Comparison of ENCODE assay signal across 9 cellular contexts in the genomic region with DNA sequence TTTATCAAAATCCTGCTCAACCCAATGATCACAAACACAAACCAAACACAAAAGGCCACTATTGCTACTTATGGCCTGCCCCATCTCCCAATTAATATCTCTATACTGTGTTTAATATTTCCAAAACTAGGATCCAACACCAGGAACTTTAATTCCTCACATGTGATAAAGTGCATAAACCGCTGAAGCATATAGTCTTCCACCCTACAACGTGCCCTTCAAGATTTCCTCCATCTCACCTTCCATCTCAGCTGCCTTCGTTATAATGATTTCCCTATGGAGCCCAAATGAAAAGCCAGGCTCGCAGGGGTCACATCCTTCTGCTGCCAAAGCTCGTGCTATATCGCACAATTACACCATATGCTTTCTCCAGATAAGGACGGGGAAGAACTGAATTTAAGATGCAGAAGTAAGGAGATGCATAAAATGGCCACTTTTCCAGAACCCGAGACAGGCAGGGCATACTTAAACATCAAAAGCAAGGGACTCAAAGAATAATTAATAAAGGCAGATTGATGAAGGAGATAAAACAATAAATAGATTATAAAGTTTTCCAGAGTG. TPM values are rescaled to one million over a fixed set of nuclear protein-coding genes. Genes with fewer than 3 reads are reported as not detected.
DNase-seq lines count a peak whose midpoint lies in the region; ATAC-seq and TF ChIP-seq lines count a peak whose summit lies in the region.
"Had no signal": no experiment of that assay in that cellular context is flagged by ENCODE, and none has a peak within 500 bp of the region (broad histone marks: within the 10 kb centered on the region; RNA-seq: fewer than 3 reads in every experiment).

No MANE protein-coding gene starts in this region.

- no peaks in the 10 kb centered on the region for H3K9me3 ChIP-seq in ovary

- no peaks in the 10 kb centered on the region for H3K36me3 ChIP-seq in ovary

- intact Hi-C loops in ovary (cut with DNase I): no loop called here

- TF ChIP-seq EP300 in ovary (IDR thresholded peaks at IDR 0.05): no peak

- H3K27ac Mint-ChIP-seq in endothelial cell (ENCODE audit: unreplicated experiment): peak overlapping the region; percentile 36

- peak overlapping the region; percentile 91 for H3K4me3 Mint-ChIP-seq in endothelial cell (ENCODE audit: unreplicated experiment)

- H3K36me3 Mint-ChIP-seq in endothelial cell (ENCODE audit: low read depth, unreplicated experiment): peaks cover 8% of the 10 kb centered on the region

- DNase-seq in NCI-H1694 (lab: John Stamatoyannopoulos, UW) (peak; percentile 4), NCI-H1694 treated with DMSO at 0.1 percent for 48 hours (lab: John Stamatoyannopoulos, UW) (no peak), NCI-H748 treated with DMSO at 0.1 percent for 48 hours (lab: John Stamatoyannopoulos, UW) (peak; percentile 14), endothelial cell (ENCODE audit: low spot score) (no peak), ovary (no peak), COLO829 (ENCODE audit: low spot score) (no peak), EL (no peak)
- DNase-seq: NCI-H2029 had no signal

- H3K9me3 Mint-ChIP-seq in endothelial cell (ENCODE audit: unreplicated experiment): no peaks in the 10 kb centered on the region

- H3K4me3 ChIP-seq in ovary: peak overlapping the region; percentile 84

- 21 to 28% (median 25%) methylated on average over 8 of the region's 8 CpGs for WGBS in ovary, 3 donors

- peaks cover 5% of the 10 kb centered on the region for H3K4me1 ChIP-seq in ovary (ENCODE audit: insufficient read depth)

- peaks cover 10% of the 10 kb centered on the region for H3K27me3 Mint-ChIP-seq in endothelial cell (ENCODE audit: unreplicated experiment)

- ATAC-seq in HG03175 (IDR thresholded peaks at IDR 0.05; ENCODE audit: unreplicated experiment): no peak

- peaks cover 38% of the 10 kb centered on the region for H3K4me1 Mint-ChIP-seq in endothelial cell (ENCODE audit: unreplicated experiment)

- TF ChIP-seq POLR2A in ovary (IDR thresholded peaks at IDR 0.05): no peak

- H3K27me3 ChIP-seq in ovary: no peaks in the 10 kb centered on the region

- peak overlapping the region in 1 of 2 donors; percentile 69 for H3K27ac ChIP-seq in ovary

- TF ChIP-seq CTCF in endothelial cell (IDR thresholded peaks at IDR 0.05; ENCODE audit: unreplicated experiment) (no peak), ovary (IDR thresholded peaks at IDR 0.05) (no peak)

RNA-seq across cellular contexts. Expression of gene MYH10, which starts 1.8 kb away (rescaled TPM):
- total RNA-seq in endothelial cell (ENCODE audit: unreplicated experiment): 429 TPM
- 100 to 1,000 TPM in 1 of 7 donors, 10 to 100 TPM in 6; 30.4 to 113 (median 75.5) TPM for total RNA-seq in ovary
- 100 to 1,000 TPM in 1 of 2 donors, 10 to 100 TPM in 1; 33.9 to 117 TPM for polyA plus RNA-seq in ovary

Comparison
In these comparisons a context has a peak if more than half of its experiments do, and no peak if none do; other contexts are left out.
1. DNase-seq: peak in NCI-H1694 (single experiment) and NCI-H748 treated with DMSO at 0.1 percent for 48 hours (single experiment); none in NCI-H1694 treated with DMSO at 0.1 percent for 48 hours (single experiment), endothelial cell (single experiment), ovary (0 of 5), COLO829 (single experiment) and EL (single experiment).